ENCODE assay signal across 8 cellular contexts in the genomic region with DNA sequence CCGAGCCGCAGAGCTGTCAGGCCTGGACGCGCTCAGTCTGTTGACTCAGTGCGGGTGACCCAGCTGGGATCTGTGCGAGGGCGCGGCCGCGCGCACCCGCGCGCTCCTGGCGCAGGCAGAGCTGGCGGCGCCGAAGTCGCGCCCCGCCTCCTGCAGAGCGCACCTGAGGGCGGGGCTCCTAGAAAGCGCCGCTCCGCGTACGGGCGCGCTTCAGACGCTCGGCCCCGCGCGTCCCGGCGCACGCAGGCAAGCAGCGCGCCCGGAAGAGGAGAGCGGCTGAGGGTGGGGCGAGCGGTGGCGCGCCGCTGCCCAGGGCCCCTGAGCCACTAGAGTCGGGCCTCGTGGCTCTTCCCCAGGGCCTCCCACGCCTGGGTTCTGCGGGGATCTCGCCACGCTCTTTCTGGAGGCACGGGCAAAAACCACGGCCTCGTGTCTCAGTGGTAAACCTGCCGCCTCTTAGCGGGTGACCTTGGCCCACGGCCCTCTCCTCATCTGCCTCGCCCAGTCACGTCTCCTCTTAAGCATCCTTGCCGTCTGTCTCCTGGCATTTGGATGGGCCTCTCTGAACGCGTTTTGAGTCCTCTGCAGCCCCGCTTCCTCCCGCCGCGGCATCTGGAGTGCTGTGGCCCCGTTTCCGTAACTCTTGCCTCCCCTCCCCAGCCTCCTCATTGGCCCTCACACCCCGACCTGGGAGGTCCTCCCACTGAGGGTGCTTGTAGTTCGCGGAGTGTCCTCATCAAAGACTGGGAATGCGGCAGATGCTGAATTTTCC. TPM values are rescaled to one million over a fixed set of nuclear protein-coding genes. Genes with fewer than 3 reads are reported as not detected.
DNase-seq lines count a peak whose midpoint lies in the region; ATAC-seq and TF ChIP-seq lines count a peak whose summit lies in the region.

A gene with protein sequence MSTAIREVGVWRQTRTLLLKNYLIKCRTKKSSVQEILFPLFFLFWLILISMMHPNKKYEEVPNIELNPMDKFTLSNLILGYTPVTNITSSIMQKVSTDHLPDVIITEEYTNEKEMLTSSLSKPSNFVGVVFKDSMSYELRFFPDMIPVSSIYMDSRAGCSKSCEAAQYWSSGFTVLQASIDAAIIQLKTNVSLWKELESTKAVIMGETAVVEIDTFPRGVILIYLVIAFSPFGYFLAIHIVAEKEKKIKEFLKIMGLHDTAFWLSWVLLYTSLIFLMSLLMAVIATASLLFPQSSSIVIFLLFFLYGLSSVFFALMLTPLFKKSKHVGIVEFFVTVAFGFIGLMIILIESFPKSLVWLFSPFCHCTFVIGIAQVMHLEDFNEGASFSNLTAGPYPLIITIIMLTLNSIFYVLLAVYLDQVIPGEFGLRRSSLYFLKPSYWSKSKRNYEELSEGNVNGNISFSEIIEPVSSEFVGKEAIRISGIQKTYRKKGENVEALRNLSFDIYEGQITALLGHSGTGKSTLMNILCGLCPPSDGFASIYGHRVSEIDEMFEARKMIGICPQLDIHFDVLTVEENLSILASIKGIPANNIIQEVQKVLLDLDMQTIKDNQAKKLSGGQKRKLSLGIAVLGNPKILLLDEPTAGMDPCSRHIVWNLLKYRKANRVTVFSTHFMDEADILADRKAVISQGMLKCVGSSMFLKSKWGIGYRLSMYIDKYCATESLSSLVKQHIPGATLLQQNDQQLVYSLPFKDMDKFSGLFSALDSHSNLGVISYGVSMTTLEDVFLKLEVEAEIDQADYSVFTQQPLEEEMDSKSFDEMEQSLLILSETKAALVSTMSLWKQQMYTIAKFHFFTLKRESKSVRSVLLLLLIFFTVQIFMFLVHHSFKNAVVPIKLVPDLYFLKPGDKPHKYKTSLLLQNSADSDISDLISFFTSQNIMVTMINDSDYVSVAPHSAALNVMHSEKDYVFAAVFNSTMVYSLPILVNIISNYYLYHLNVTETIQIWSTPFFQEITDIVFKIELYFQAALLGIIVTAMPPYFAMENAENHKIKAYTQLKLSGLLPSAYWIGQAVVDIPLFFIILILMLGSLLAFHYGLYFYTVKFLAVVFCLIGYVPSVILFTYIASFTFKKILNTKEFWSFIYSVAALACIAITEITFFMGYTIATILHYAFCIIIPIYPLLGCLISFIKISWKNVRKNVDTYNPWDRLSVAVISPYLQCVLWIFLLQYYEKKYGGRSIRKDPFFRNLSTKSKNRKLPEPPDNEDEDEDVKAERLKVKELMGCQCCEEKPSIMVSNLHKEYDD (N-terminal part only) (minus strand): TSS at position 74 of the 772 bp plus-strand sequence. CDS start 12,718 bp downstream, outside the sequence.

- peaks cover 7% of the 10 kb centered on the region for H3K4me1 Mint-ChIP-seq in endothelial cell (ENCODE audit: unreplicated experiment)
- H3K4me1 Mint-ChIP-seq in mesothelial cell of epicardium = peaks cover 18% of the 10 kb centered on the region

- no peaks in the 10 kb centered on the region for H3K27me3 Mint-ChIP-seq in endothelial cell (ENCODE audit: unreplicated experiment)
- H3K27me3 Mint-ChIP-seq in mesothelial cell of epicardium (ENCODE audit: low read depth) = peaks cover 12% of the 10 kb centered on the region

- peak; percentile 93 for ATAC-seq in GM21360 (IDR thresholded peaks at IDR 0.05; ENCODE audit: unreplicated experiment)

- peak; percentile 95 for DNase-seq in COLO668 (lab: John Stamatoyannopoulos, UW; ENCODE audit: unreplicated experiment)
- peak; percentile 94 for DNase-seq in HT-29 (ENCODE audit: low spot score)
- peak; percentile 93 for DNase-seq in NOMO-1 treated with dmso at 0.1 percent for 144 hours (lab: John Stamatoyannopoulos, UW; ENCODE audit: unreplicated experiment)
- peak; percentile 90 for DNase-seq in activated CD8-positive, alpha-beta memory T cell treated with anti-CD3 and anti-CD28 coated beads, Interleukin-2, amount 50 U/mL, for 48 hours
- peak; percentile 76 for DNase-seq in endothelial cell (ENCODE audit: low spot score)
- peak; percentile 74 to 87 for DNase-seq in mesothelial cell of epicardium (ENCODE audit: low spot score in 2 of 2, unreplicated experiment in 2 of 2)
- DNase-seq in stimulated activated CD8-positive, alpha-beta memory T cell treated with anti-CD3 and anti-CD28 coated beads, Interleukin-15, amount 100 ng/mL, for 4 hours (ENCODE audit: low read depth in 2 of 2) = peak; percentile 72 to 81

- TF ChIP-seq CTCF in endothelial cell (IDR thresholded peaks at IDR 0.05; ENCODE audit: unreplicated experiment) (no peak), mesothelial cell of epicardium (IDR thresholded peaks at IDR 0.05; ENCODE audit: unreplicated experiment) (no peak)

- peak within 1 kb of the TSS; percentile 98 for H3K4me3 Mint-ChIP-seq in endothelial cell (ENCODE audit: unreplicated experiment)
- H3K4me3 Mint-ChIP-seq in mesothelial cell of epicardium = peak within 1 kb of the TSS; percentile 85

- peak within 1 kb of the TSS; percentile 90 for H3K27ac Mint-ChIP-seq in endothelial cell (ENCODE audit: unreplicated experiment)
- H3K27ac Mint-ChIP-seq in mesothelial cell of epicardium = peak within 1 kb of the TSS; percentile 95

- H3K9me3 Mint-ChIP-seq in endothelial cell (ENCODE audit: unreplicated experiment) (no peaks in the 10 kb centered on the region), mesothelial cell of epicardium (no peaks in the 10 kb centered on the region)

- H3K36me3 Mint-ChIP-seq in endothelial cell (ENCODE audit: low read depth, unreplicated experiment) (no peaks in the 10 kb centered on the region), mesothelial cell of epicardium (no peaks in the 10 kb centered on the region)

RNA-seq across cellular contexts. Expression of the gene that starts here (rescaled TPM):
- 0.97 and 1.9 TPM in 2 replicates for total RNA-seq in HT-29 (2014; rRNA removed; shearing (Covaris generic))
- total RNA-seq in endothelial cell (ENCODE audit: unreplicated experiment) (18.7 TPM), mesothelial cell of epicardium (12.5 to 13.9 TPM (median 13.1 TPM) in 3 replicates)

Comparison
In these comparisons a context has a peak if more than half of its experiments do, and no peak if none do; other contexts are left out.
1. Peak in every context shown above with its lines: DNase-seq and ATAC-seq.